ENCODE assay signal across 8 cellular contexts in the genomic region with DNA sequence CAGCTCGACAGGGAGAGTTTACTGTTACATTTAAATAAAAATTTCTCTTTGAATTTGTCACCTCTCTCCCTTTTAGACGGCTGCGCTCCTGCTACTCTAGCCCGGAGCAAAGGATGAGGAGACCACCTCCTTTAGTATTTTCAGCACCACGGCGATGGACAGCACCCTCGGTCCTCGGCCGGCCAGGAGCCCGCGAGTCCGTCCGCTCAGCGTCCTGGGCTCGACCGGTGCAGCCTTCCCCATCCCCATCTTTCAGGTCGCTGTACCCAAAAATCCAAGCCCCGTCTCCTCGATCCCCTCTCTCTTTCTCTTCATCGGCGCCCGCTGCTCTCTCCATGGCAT. TPM values are rescaled to one million over a fixed set of nuclear protein-coding genes. Genes with fewer than 3 reads are reported as not detected.
DNase-seq lines count a peak whose midpoint lies in the region; ATAC-seq and TF ChIP-seq lines count a peak whose summit lies in the region.

No MANE protein-coding gene starts in this region.

- no peaks in the 10 kb centered on the region for H3K9me3 ChIP-seq in parathyroid adenoma (ENCODE audit: control insufficient read depth, low read length)

- H3K4me3 ChIP-seq in parathyroid adenoma (ENCODE audit: low read depth, low read length) = peak overlapping the region; percentile 55

- H3K27me3 ChIP-seq in parathyroid adenoma (ENCODE audit: control insufficient read depth, insufficient read depth, low read length) = no peaks in the 10 kb centered on the region

- no peak for TF ChIP-seq CTCF in parathyroid adenoma (IDR thresholded peaks at IDR 0.05)
- TF ChIP-seq CTCF in natural killer cell (IDR thresholded peaks at IDR 0.05) = no peak

- H3K4me1 Mint-ChIP-seq in natural killer cell = peaks cover 5% of the 10 kb centered on the region in 2 donors

- no peak for ATAC-seq in HG03097 (IDR thresholded peaks at IDR 0.05; ENCODE audit: low FRiP score, unreplicated experiment)
- ATAC-seq in natural killer cell = no peak

- H3K4me1 ChIP-seq in parathyroid adenoma = no peaks in the 10 kb centered on the region

- H3K4me2 ChIP-seq in parathyroid adenoma (ENCODE audit: low read length) = peak overlapping the region; percentile 75

- no peaks in the 10 kb centered on the region for H3K79me2 ChIP-seq in parathyroid adenoma

- peaks cover 2 to 4% of the 10 kb centered on the region in 2 donors for H3K9me3 Mint-ChIP-seq in natural killer cell

- no peak overlapping the region for H3K4me3 Mint-ChIP-seq in natural killer cell

- DNase-seq in ELR (ENCODE audit: low read depth) = peak; percentile 4
- peak; percentile 32 for DNase-seq in SW480 (ENCODE audit: low spot score)
- DNase-seq in globus pallidus (ENCODE audit: low spot score) = peak; percentile 52
- DNase-seq in SIG-M5 treated with dmso at 0.1 percent for 504 hours (lab: John Stamatoyannopoulos, UW; ENCODE audit: unreplicated experiment) = no peak
- DNase-seq in HCEC 1CT = no peak
- DNase-seq in natural killer cell = no peak

- intact Hi-C loops in natural killer cell (cut with micrococcal nuclease) = no loop called here

- no peaks in the 10 kb centered on the region for H3K36me3 ChIP-seq in parathyroid adenoma (ENCODE audit: control insufficient read depth, insufficient read depth, low read length)

- peak overlapping the region; percentile 81 for H2AFZ ChIP-seq in parathyroid adenoma

- H3K36me3 Mint-ChIP-seq in natural killer cell = no peaks in the 10 kb centered on the region

- peaks cover 49 to 66% of the 10 kb centered on the region in 2 donors for H3K27me3 Mint-ChIP-seq in natural killer cell (ENCODE audit: low read depth in 2 of 2)

- no peak overlapping the region for H3K27ac ChIP-seq in parathyroid adenoma

- H3K27ac Mint-ChIP-seq in natural killer cell = no peak overlapping the region

- H3K9ac ChIP-seq in parathyroid adenoma = no peak overlapping the region

RNA-seq across cellular contexts. Expression of a gene that starts 0.8 kb away (rescaled TPM):
- total RNA-seq in natural killer cell = not detected

Comparison
In these comparisons a context has a peak if more than half of its experiments do, and no peak if none do; other contexts are left out.
1. DNase-seq: peak in ELR (single experiment), SW480 (single experiment) and globus pallidus (single experiment); none in SIG-M5 treated with dmso at 0.1 percent for 504 hours (single experiment), HCEC 1CT (single experiment) and natural killer cell (single experiment).